Comparison of ENCODE assay signal across 11 cellular contexts in the genomic region with DNA sequence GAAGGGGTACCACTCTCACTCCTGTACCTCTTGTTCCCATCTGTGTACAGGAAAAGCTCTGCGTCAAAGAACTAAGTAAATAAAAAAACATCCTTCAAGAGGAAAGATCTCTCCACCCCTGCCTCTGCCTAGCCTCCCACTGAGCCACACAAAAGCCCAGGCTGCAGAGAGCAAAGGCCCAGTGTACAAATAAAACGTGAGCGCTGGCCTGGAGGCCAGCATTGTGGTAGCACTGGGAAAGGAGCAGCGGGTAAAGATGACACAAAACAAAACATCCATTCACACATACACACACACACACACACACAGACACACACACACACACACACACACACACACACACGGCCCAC. TPM values are rescaled to one million over a fixed set of nuclear protein-coding genes. Genes with fewer than 3 reads are reported as not detected.
DNase-seq lines count a peak whose midpoint lies in the region; ATAC-seq and TF ChIP-seq lines count a peak whose summit lies in the region.
"Had no signal": no experiment of that assay in that cellular context is flagged by ENCODE, and none has a peak within 500 bp of the region (broad histone marks: within the 10 kb centered on the region; RNA-seq: fewer than 3 reads in every experiment).

No MANE protein-coding gene starts in this region.

- no peaks in the 10 kb centered on the region; the same call in none of the 2 replicates for H3K36me3 ChIP-seq in Caco-2 (ENCODE audit: control insufficient read depth, insufficient read depth, low read length)

- intact Hi-C loops in CD14-positive monocyte (cut with micrococcal nuclease), result no loop called here
- intact Hi-C loops in Caco-2 (cut with micrococcal nuclease; ENCODE audit: unreplicated experiment), result no loop called here

- H3K9me3 Mint-ChIP-seq in CD14-positive monocyte (no peaks in the 10 kb centered on the region), Caco-2 (ENCODE audit: unreplicated experiment) (no peaks in the 10 kb centered on the region), neural crest cell (no peaks in the 10 kb centered on the region)
- no peaks in the 10 kb centered on the region for H3K9me3 Mint-ChIP-seq in activated naive CD8-positive, alpha-beta T cell treated with anti-CD3 and anti-CD28 coated beads, Interleukin-2, amount 10 ng/mL, durations not matched to agents 7 days and 5 days

- CTCF ChIA-PET in Caco-2 (lab: Charles Lee), result no interaction called here

- no peaks in the 10 kb centered on the region for H3K4me1 ChIP-seq in Caco-2

- no peak overlapping the region for H3K4me3 Mint-ChIP-seq in CD14-positive monocyte
- no peak overlapping the region for H3K4me3 Mint-ChIP-seq in Caco-2 (ENCODE audit: unreplicated experiment)
- H3K4me3 Mint-ChIP-seq in activated naive CD8-positive, alpha-beta T cell treated with anti-CD3 and anti-CD28 coated beads, Interleukin-2, amount 10 ng/mL, durations not matched to agents 7 days and 5 days, result no peak overlapping the region
- H3K4me3 Mint-ChIP-seq in neural crest cell, result no peak overlapping the region

- POLR2A ChIA-PET in Caco-2 (lab: Charles Lee), result interaction anchor here (1.0 kb wide), 1 partner anchor 14 kb away, joined by 3 read pairs; a partner anchor contains a TSS
- POLR2A ChIA-PET in activated naive CD8-positive, alpha-beta T cell treated with anti-CD3 and anti-CD28 coated beads, Interleukin-2, amount 10 ng/mL, durations not matched to agents 7 days and 5 days (lab: Charles Lee), result interaction anchor here (1.2 to 5.0 kb wide), 3 partner anchors 7 to 14 kb away, joined by 3 to 37 read pairs (median 3); a partner anchor contains a TSS

- DNase-seq in CD14-positive monocyte (ENCODE audit: low spot score) (no peak), Caco-2 (no peak), neural crest cell (ENCODE audit: low read depth, low spot score) (peak; percentile 6), SK-N-DZ (ENCODE audit: low spot score) (no peak)
- no peak for DNase-seq in activated naive CD8-positive, alpha-beta T cell treated with anti-CD3 and anti-CD28 coated beads, Interleukin-2, amount 10 ng/mL, durations not matched to agents 7 days and 5 days
- DNase-seq in stimulated activated CD4-positive, alpha-beta T cell treated with anti-CD3 and anti-CD28 coated beads, Interleukin-15, amount 100 ng/mL, for 24 hours, result no peak
- DNase-seq in NK-92 treated with Interleukin-12 subunit alpha and Interleukin-12 subunit beta, amount 100 ng/mL, for 24 hours (lab: John Stamatoyannopoulos, UW), result no peak
- DNase-seq: H7, NCI-H2171 treated with DMSO at 0.1 percent for 48 hours, Peyer's patch had no signal

- ATAC-seq in activated naive CD8-positive, alpha-beta T cell treated with anti-CD3 and anti-CD28 coated beads, Interleukin-2, amount 10 ng/mL, durations not matched to agents 7 days and 5 days (ENCODE audit: low read depth), result no peak
- ATAC-seq in GM21423 (IDR thresholded peaks at IDR 0.05; ENCODE audit: unreplicated experiment), result no peak

- no peaks in the 10 kb centered on the region for H3K9me3 ChIP-seq in Caco-2
- H3K9me3 ChIP-seq: Peyer's patch had no signal

- no peak overlapping the region for H3K4me3 ChIP-seq in Caco-2 (ENCODE audit: low read depth, low read length)
- H3K4me3 ChIP-seq: Peyer's patch had no signal

- no peaks in the 10 kb centered on the region for H3K27me3 ChIP-seq in Caco-2 (replicated peaks; ENCODE audit: control insufficient read depth, insufficient read depth, low read length)
- H3K27me3 ChIP-seq: Peyer's patch had no signal

- BruUV-seq in Caco-2 (replicated peaks; lab: Mats Ljungman, UMichigan), result TSS peak; percentile 4

- H3K27me3 Mint-ChIP-seq in CD14-positive monocyte (ENCODE audit: low read depth in 3 of 3), result peaks cover 0 to 3% (median 0%) of the 10 kb centered on the region in 3 donors
- H3K27me3 Mint-ChIP-seq in Caco-2 (ENCODE audit: insufficient read depth, unreplicated experiment), result no peaks in the 10 kb centered on the region
- no peaks in the 10 kb centered on the region for H3K27me3 Mint-ChIP-seq in activated naive CD8-positive, alpha-beta T cell treated with anti-CD3 and anti-CD28 coated beads, Interleukin-2, amount 10 ng/mL, durations not matched to agents 7 days and 5 days
- no peaks in the 10 kb centered on the region for H3K27me3 Mint-ChIP-seq in neural crest cell (ENCODE audit: low read depth)

- H3K36me3 Mint-ChIP-seq in CD14-positive monocyte (peaks cover 81 to 93% of the 10 kb centered on the region in 2 donors), Caco-2 (ENCODE audit: insufficient read depth, unreplicated experiment) (peaks cover 84% of the 10 kb centered on the region), neural crest cell (ENCODE audit: low read depth) (peaks cover 6% of the 10 kb centered on the region)
- peaks cover 46% of the 10 kb centered on the region for H3K36me3 Mint-ChIP-seq in activated naive CD8-positive, alpha-beta T cell treated with anti-CD3 and anti-CD28 coated beads, Interleukin-2, amount 10 ng/mL, durations not matched to agents 7 days and 5 days

- H3K4me1 Mint-ChIP-seq in CD14-positive monocyte (peaks cover 85% of the 10 kb centered on the region), Caco-2 (ENCODE audit: low read depth, unreplicated experiment) (peaks cover 18% of the 10 kb centered on the region), neural crest cell (peaks cover 64% of the 10 kb centered on the region)
- H3K4me1 Mint-ChIP-seq in activated naive CD8-positive, alpha-beta T cell treated with anti-CD3 and anti-CD28 coated beads, Interleukin-2, amount 10 ng/mL, durations not matched to agents 7 days and 5 days, result peaks cover 88% of the 10 kb centered on the region

- H3K27ac Mint-ChIP-seq in CD14-positive monocyte (peak overlapping the region in 4 of 7 donors; percentile 58 to 88 (median 76)), Caco-2 (ENCODE audit: unreplicated experiment) (no peak overlapping the region), neural crest cell (ENCODE audit: unreplicated experiment) (peak overlapping the region; percentile 57)
- peak overlapping the region; percentile 74 for H3K27ac Mint-ChIP-seq in activated naive CD8-positive, alpha-beta T cell treated with anti-CD3 and anti-CD28 coated beads, Interleukin-2, amount 10 ng/mL, durations not matched to agents 7 days and 5 days

- TF ChIP-seq CTCF in CD14-positive monocyte (IDR thresholded peaks at IDR 0.05), result no peak
- TF ChIP-seq CTCF in Caco-2 (IDR thresholded peaks at IDR 0.05; ENCODE audit: insufficient read depth in 1 of 2, low read depth in 1 of 2, low read length in 1 of 2, severe bottlenecking in 1 of 2, unreplicated experiment in 1 of 2), result no peak
- TF ChIP-seq CTCF in neural crest cell (conservative IDR thresholded peaks at IDR 0.05), result no peak

RNA-seq across cellular contexts. Expression of a gene that starts 13.6 kb away (rescaled TPM):
- 100 to 1,000 TPM; 243 to 251 TPM for polyA plus RNA-seq in CD14-positive monocyte
- 250 and 270 TPM in 2 replicates for total RNA-seq in Caco-2 (2022)
- 100 to 1,000 TPM; 371 to 372 TPM for total RNA-seq in activated naive CD8-positive, alpha-beta T cell treated with anti-CD3 and anti-CD28 coated beads, Interleukin-2, amount 10 ng/mL, durations not matched to agents 7 days and 5 days
- total RNA-seq in neural crest cell, result 154 and 155 TPM in 2 replicates
- polyA plus RNA-seq in SK-N-DZ (2014; cell fraction: cytosol; rRNA removed), result 51.3 and 55.2 TPM in 2 replicates
- polyA plus RNA-seq in SK-N-DZ (2014; cell fraction: nucleus; rRNA removed), result 42.2 and 42.5 TPM in 2 replicates
